In the genomic region with DNA sequence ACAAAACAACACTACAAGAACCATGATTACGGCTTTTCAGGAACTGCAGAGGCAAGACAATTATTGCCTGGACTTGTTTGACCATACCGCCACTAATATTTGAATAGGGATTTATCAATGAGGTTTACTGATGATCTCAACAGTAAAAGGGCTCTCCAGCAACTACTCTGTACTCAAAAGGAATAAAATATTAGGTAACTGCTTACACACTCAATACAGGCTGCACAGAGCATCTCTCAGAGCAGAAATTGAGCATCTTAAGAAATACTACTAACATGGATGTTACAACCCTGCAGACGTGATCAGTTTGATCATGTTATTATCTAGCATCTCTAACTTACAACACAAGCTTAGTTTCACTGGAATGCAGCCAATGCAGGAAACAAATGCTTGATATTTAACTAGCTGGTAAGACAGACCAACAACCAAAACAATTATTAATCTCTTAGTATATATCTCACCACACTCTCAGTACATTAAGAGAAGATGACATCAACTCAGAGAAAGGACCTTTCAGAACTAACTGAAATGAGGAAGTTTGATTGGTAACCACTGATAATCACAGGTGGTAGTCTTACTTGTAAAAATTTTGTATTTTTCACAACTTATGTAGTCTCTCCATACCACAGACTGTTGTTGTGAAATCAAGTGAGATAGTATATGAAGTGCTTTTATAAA, we compare ENCODE assay signal across 8 cellular contexts. TPM values are rescaled to one million over a fixed set of nuclear protein-coding genes. Genes with fewer than 3 reads are reported as not detected.
DNase-seq lines count a peak whose midpoint lies in the region; ATAC-seq and FAIRE-seq lines count a peak whose summit lies in the region.

No MANE protein-coding gene starts in this region.

- ATAC-seq in GM18870 (IDR thresholded peaks at IDR 0.05; ENCODE audit: unreplicated experiment) (peak; percentile 54), HG02973 (IDR thresholded peaks at IDR 0.05; ENCODE audit: unreplicated experiment) (peak; percentile 68), GM19328 (IDR thresholded peaks at IDR 0.05; ENCODE audit: unreplicated experiment) (no peak)
- ATAC-seq in naive thymus-derived CD4-positive, alpha-beta T cell: peak; percentile 46

- peaks cover 51 to 78% (median 70%) of the 10 kb centered on the region in 7 donors for H3K4me1 Mint-ChIP-seq in naive thymus-derived CD4-positive, alpha-beta T cell

- H3K36me3 ChIP-seq in naive thymus-derived CD4-positive, alpha-beta T cell (ENCODE audit: control insufficient read depth in 2 of 3, insufficient read depth in 3 of 3, low read length in 3 of 3): no peaks in the 10 kb centered on the region

- H3K4me3 Mint-ChIP-seq in naive thymus-derived CD4-positive, alpha-beta T cell: peak overlapping the region in 8 of 10 donors; percentile 4 to 69 (median 33)

- peaks cover 0 to 15% (median under 1%) of the 10 kb centered on the region in 5 donors for H3K36me3 Mint-ChIP-seq in naive thymus-derived CD4-positive, alpha-beta T cell

- POLR2A ChIA-PET in naive thymus-derived CD4-positive, alpha-beta T cell (lab: Charles Lee): interaction anchor here (0.7 kb wide), 1 partner anchor 257 kb away, joined by 4 read pairs; no protein-coding TSS in a partner anchor

- H3K27ac Mint-ChIP-seq in naive thymus-derived CD4-positive, alpha-beta T cell: peak overlapping the region in 6 of 9 donors; percentile 3 to 76 (median 44)

- no peaks in the 10 kb centered on the region for H3K9me3 ChIP-seq in naive thymus-derived CD4-positive, alpha-beta T cell (ENCODE audit: control insufficient read depth in 2 of 3, low read length in 3 of 3)

- peak; percentile 74 for DNase-seq in RCC 7860 (ENCODE audit: low spot score)
- DNase-seq in naive thymus-derived CD4-positive, alpha-beta T cell: no peak
- DNase-seq in SKM-1 (lab: John Stamatoyannopoulos, UW; ENCODE audit: unreplicated experiment): no peak
- DNase-seq in ecto neural progenitor cell (ENCODE audit: low spot score): no peak
- no peak for DNase-seq in DMS 273 treated with DMSO at 0.1 percent for 48 hours (lab: John Stamatoyannopoulos, UW)

- no peak overlapping the region for H3K27ac ChIP-seq in naive thymus-derived CD4-positive, alpha-beta T cell (ENCODE audit: low read depth, low read length)

- no peaks in the 10 kb centered on the region for H3K9me3 Mint-ChIP-seq in naive thymus-derived CD4-positive, alpha-beta T cell

- H3K4me3 ChIP-seq in naive thymus-derived CD4-positive, alpha-beta T cell (ENCODE audit: low read length): no peak overlapping the region

- CTCF ChIA-PET in naive thymus-derived CD4-positive, alpha-beta T cell (lab: Charles Lee): interaction anchor here (0.6 kb wide), 2 partner anchors 152 to 1507 kb away, joined by 3 to 5 read pairs; no protein-coding TSS in a partner anchor

- H3K27me3 ChIP-seq in naive thymus-derived CD4-positive, alpha-beta T cell (ENCODE audit: control insufficient read depth in 2 of 2, insufficient read depth in 2 of 2, low read length in 2 of 2): no peaks in the 10 kb centered on the region

- intact Hi-C loops in naive thymus-derived CD4-positive, alpha-beta T cell (cut with micrococcal nuclease): loop anchor here (10.0 kb wide), 1 partner anchor 51 kb away; a partner anchor contains a TSS

- peaks cover 13 to 27% of the 10 kb centered on the region in 2 donors for H3K4me1 ChIP-seq in naive thymus-derived CD4-positive, alpha-beta T cell (ENCODE audit: control insufficient read depth in 2 of 2, insufficient read depth in 2 of 2, low read length in 2 of 2)

- H3K27me3 Mint-ChIP-seq in naive thymus-derived CD4-positive, alpha-beta T cell: no peaks in the 10 kb centered on the region

- peak; percentile 96 for FAIRE-seq in RCC 7860 (lab: Jason Lieb, UNC)

RNA-seq across cellular contexts. Expression of a gene that starts 52.2 kb away (rescaled TPM):
- total RNA-seq in naive thymus-derived CD4-positive, alpha-beta T cell: 100 to 1,000 TPM; 114 to 226 (median 174) TPM
- polyA plus RNA-seq in naive thymus-derived CD4-positive, alpha-beta T cell: 100 to 1,000 TPM; 123 to 146 TPM
